In genomic region chr2:240250985-240251847, GRCh38 we compare ENCODE assay signal across 8 cellular contexts.
DNase-seq lines count a peak whose midpoint lies in the region; ATAC-seq and TF ChIP-seq lines count a peak whose summit lies in the region.

No MANE protein-coding gene starts in this region.

- no peaks in the 10 kb centered on the region for H3K9me3 Mint-ChIP-seq in activated T-helper 2 cell treated with anti-CD3 and anti-CD28 coated beads, Interferon-gamma antibody, Interleukin-2, Interleukin-4, amounts not matched to agents 10 μg/mL and 5 μg/mL and 100 μg/mL, durations not matched to agents 14 hours and 24 hours and 36 hours

- no peak for TF ChIP-seq POLR2A in thyroid gland (IDR thresholded peaks at IDR 0.05)

- no peaks in the 10 kb centered on the region for H3K27me3 Mint-ChIP-seq in activated T-helper 2 cell treated with anti-CD3 and anti-CD28 coated beads, Interferon-gamma antibody, Interleukin-2, Interleukin-4, amounts not matched to agents 10 μg/mL and 5 μg/mL and 100 μg/mL, durations not matched to agents 14 hours and 24 hours and 36 hours (ENCODE audit: low read depth)

- POLR2A ChIA-PET in SK-N-SH (lab: Yijun Ruan, JAX): no interaction called here

- H3K4me1 ChIP-seq in SK-N-SH (ENCODE audit: control insufficient read depth in 1 of 2, insufficient read depth in 2 of 2, low read depth in 1 of 2, low read length in 1 of 2): peaks cover 0 to 24% of the 10 kb centered on the region in 2 experiments; a peak in 1 of 4 replicates
- H3K4me1 ChIP-seq in RWPE2 (ENCODE audit: insufficient read depth, poor library complexity, severe bottlenecking): peaks cover 26% of the 10 kb centered on the region
- H3K4me1 ChIP-seq in mesodermal cell (ENCODE audit: control insufficient read depth, insufficient read depth, low read length, poor library complexity, severe bottlenecking): peaks cover 20% of the 10 kb centered on the region
- peaks cover 2 to 36% of the 10 kb centered on the region in 2 donors for H3K4me1 ChIP-seq in thyroid gland

- CTCF ChIA-PET in SK-N-SH (lab: Yijun Ruan, JAX): interaction anchor here (2.0 kb wide), 1 partner anchor 18 kb away, joined by 8 read pairs; no protein-coding TSS in a partner anchor

- H3K9me3 ChIP-seq in SK-N-SH (no peaks in the 10 kb centered on the region), RWPE2 (ENCODE audit: severe bottlenecking) (no peaks in the 10 kb centered on the region), mesodermal cell (ENCODE audit: control insufficient read depth, low read length) (no peaks in the 10 kb centered on the region), thyroid gland (no peaks in the 10 kb centered on the region)

- no peak overlapping the region for H2AFZ ChIP-seq in SK-N-SH (ENCODE audit: low read depth)

- H3K36me3 ChIP-seq in SK-N-SH (replicated peaks in 1 of 2; ENCODE audit: control insufficient read depth in 1 of 2, insufficient read depth in 2 of 2, low read length in 1 of 2): no peaks in the 10 kb centered on the region
- no peaks in the 10 kb centered on the region for H3K36me3 ChIP-seq in RWPE2 (ENCODE audit: low read depth)
- no peaks in the 10 kb centered on the region for H3K36me3 ChIP-seq in mesodermal cell (ENCODE audit: control insufficient read depth, insufficient read depth, low read length)
- H3K36me3 ChIP-seq in thyroid gland: no peaks in the 10 kb centered on the region

- TF ChIP-seq CTCF in SK-N-SH (IDR thresholded peaks at IDR 0.05) (no peak), RWPE2 (IDR thresholded peaks at IDR 0.05; ENCODE audit: poor library complexity, severe bottlenecking) (no peak), thyroid gland (IDR thresholded peaks at IDR 0.05) (no peak)

- H3K27ac Mint-ChIP-seq in activated T-helper 2 cell treated with anti-CD3 and anti-CD28 coated beads, Interferon-gamma antibody, Interleukin-2, Interleukin-4, amounts not matched to agents 10 μg/mL and 5 μg/mL and 100 μg/mL, durations not matched to agents 14 hours and 24 hours and 36 hours: no peak overlapping the region

- TF ChIP-seq EP300 in SK-N-SH (IDR thresholded peaks at IDR 0.05; ENCODE audit: borderline replicate concordance in 1 of 2, low read depth in 1 of 2, low read length in 1 of 2): no peak

- no peak for TF ChIP-seq RAD21 in SK-N-SH (IDR thresholded peaks at IDR 0.05; ENCODE audit: low read length)

- no peaks in the 10 kb centered on the region for H3K4me1 Mint-ChIP-seq in activated T-helper 2 cell treated with anti-CD3 and anti-CD28 coated beads, Interferon-gamma antibody, Interleukin-2, Interleukin-4, amounts not matched to agents 10 μg/mL and 5 μg/mL and 100 μg/mL, durations not matched to agents 14 hours and 24 hours and 36 hours (ENCODE audit: low read depth)

- H3K79me2 ChIP-seq in SK-N-SH (ENCODE audit: insufficient read depth): no peaks in the 10 kb centered on the region

- H3K9me2 ChIP-seq in SK-N-SH: no peaks in the 10 kb centered on the region

- no peak for ATAC-seq in SK-N-SH treated with all-trans-retinoic acid at 6 μM for 48 hours
- ATAC-seq in RWPE2 (ENCODE audit: low read depth): peak; percentile 80
- ATAC-seq in GM19324 (IDR thresholded peaks at IDR 0.05; ENCODE audit: low FRiP score, unreplicated experiment): no peak

- H3K4me2 ChIP-seq in SK-N-SH: no peak overlapping the region

- intact Hi-C loops in thyroid gland (cut with DNase I): no loop called here
- intact Hi-C loops in activated T-helper 2 cell treated with anti-CD3 and anti-CD28 coated beads, Interferon-gamma antibody, Interleukin-2, Interleukin-4, amounts not matched to agents 10 μg/mL and 5 μg/mL and 100 μg/mL, durations not matched to agents 14 hours and 24 hours and 36 hours (cut with micrococcal nuclease): no loop called here

- H3K4me3 ChIP-seq in SK-N-SH (ENCODE audit: low read depth in 2 of 2, low read length in 1 of 2) (no peak overlapping the region), RWPE2 (ENCODE audit: severe bottlenecking) (no peak overlapping the region), mesodermal cell (ENCODE audit: extremely low read depth, insufficient read depth, low read length, poor library complexity, severe bottlenecking) (no peak overlapping the region), thyroid gland (replicated peaks in 1 of 3) (no peak overlapping the region)

- no peaks in the 10 kb centered on the region for H3K27me3 ChIP-seq in SK-N-SH (ENCODE audit: insufficient read depth)
- no peaks in the 10 kb centered on the region for H3K27me3 ChIP-seq in RWPE2 (ENCODE audit: insufficient read depth, poor library complexity, severe bottlenecking)
- no peaks in the 10 kb centered on the region for H3K27me3 ChIP-seq in thyroid gland

- H3K27ac ChIP-seq in SK-N-SH (ENCODE audit: low read depth in 2 of 2, low read length in 1 of 2): no peak overlapping the region
- peak overlapping the region; percentile 45 for H3K27ac ChIP-seq in RWPE2 (ENCODE audit: poor library complexity, severe bottlenecking)
- H3K27ac ChIP-seq in mesodermal cell (ENCODE audit: low read depth, low read length, severe bottlenecking): peak overlapping the region; percentile 95
- H3K27ac ChIP-seq in thyroid gland: peak overlapping the region in 1 of 3 donors; percentile 19

- WGBS in SK-N-SH (ENCODE audit: low lambda C conversion rate): 63% methylated on average over 14 of the region's 32 CpGs
- 60 to 67% methylated on average over 25 to 28 of the region's 32 CpGs for WGBS in mesodermal cell (ENCODE audit: insufficient coverage in 2 of 2), 2 experiments
- WGBS in thyroid gland, 2 donors: 34 to 57% methylated on average over 9 of the region's 32 CpGs

- H4K20me1 ChIP-seq in SK-N-SH (ENCODE audit: insufficient read depth): no peaks in the 10 kb centered on the region

- H3F3A ChIP-seq in SK-N-SH (replicated peaks; ENCODE audit: insufficient read depth): no peaks in the 10 kb centered on the region

- DNase-seq in SK-N-SH: peak; percentile 50
- peak; percentile 84 for DNase-seq in RWPE2 (ENCODE audit: low spot score)
- DNase-seq in epidermal melanocyte (ENCODE audit: insufficient read length, low spot score): peak; percentile 68
- peak; percentile 88 to 92 for DNase-seq in thyroid gland
- no peak for DNase-seq in activated T-helper 2 cell treated with anti-CD3 and anti-CD28 coated beads, Interferon-gamma antibody, Interleukin-2, Interleukin-4, amounts not matched to agents 10 μg/mL and 5 μg/mL and 100 μg/mL, durations not matched to agents 14 hours and 24 hours and 36 hours (ENCODE audit: low spot score)

- H3K9ac ChIP-seq in SK-N-SH: no peak overlapping the region

- no peaks in the 10 kb centered on the region for H3K36me3 Mint-ChIP-seq in activated T-helper 2 cell treated with anti-CD3 and anti-CD28 coated beads, Interferon-gamma antibody, Interleukin-2, Interleukin-4, amounts not matched to agents 10 μg/mL and 5 μg/mL and 100 μg/mL, durations not matched to agents 14 hours and 24 hours and 36 hours (ENCODE audit: low read depth)

- H3K4me3 Mint-ChIP-seq in activated T-helper 2 cell treated with anti-CD3 and anti-CD28 coated beads, Interferon-gamma antibody, Interleukin-2, Interleukin-4, amounts not matched to agents 10 μg/mL and 5 μg/mL and 100 μg/mL, durations not matched to agents 14 hours and 24 hours and 36 hours (ENCODE audit: low read depth): no peak overlapping the region

TF ChIP-seq in SK-N-SH, 30 proteins besides CTCF, POLR2A, EP300 and RAD21:
- no peak for TF ChIP-seq FOSL2 (IDR thresholded peaks at IDR 0.05; ENCODE audit: borderline replicate concordance, low read depth)
TF ChIP-seq in SK-N-SH: peak in this region for 0.

TF ChIP-seq in SK-N-SH treated with all-trans-retinoic acid at 6 μM for 48 hours, 23 proteins besides CTCF, POLR2A, EP300 and RAD21 (continues in another document):
- TF ChIP-seq CSRNP3 (CRISPR knock-in tag; IDR thresholded peaks at IDR 0.05) (no peak), TOX (CRISPR knock-in tag; IDR thresholded peaks at IDR 0.05; ENCODE audit: borderline replicate concordance) (no peak), TCF4 (CRISPR knock-in tag; IDR thresholded peaks at IDR 0.05; ENCODE audit: borderline replicate concordance) (no peak), TSHZ2 (CRISPR knock-in tag; IDR thresholded peaks at IDR 0.05) (no peak), ESRRG (CRISPR knock-in tag; IDR thresholded peaks at IDR 0.05) (no peak), ARNTL (CRISPR knock-in tag; IDR thresholded peaks at IDR 0.05; ENCODE audit: borderline replicate concordance, low read depth) (no peak), BACH2 (CRISPR knock-in tag; IDR thresholded peaks at IDR 0.05; ENCODE audit: borderline replicate concordance) (no peak)

Comparison
In these comparisons a context has a peak if more than half of its experiments do, and no peak if none do; other contexts are left out.
1. H3K27ac ChIP-seq: peak in RWPE2 (single experiment) and mesodermal cell (single experiment); none in SK-N-SH (0 of 2).